ENCODE assay signal across 8 cellular contexts in the genomic region with DNA sequence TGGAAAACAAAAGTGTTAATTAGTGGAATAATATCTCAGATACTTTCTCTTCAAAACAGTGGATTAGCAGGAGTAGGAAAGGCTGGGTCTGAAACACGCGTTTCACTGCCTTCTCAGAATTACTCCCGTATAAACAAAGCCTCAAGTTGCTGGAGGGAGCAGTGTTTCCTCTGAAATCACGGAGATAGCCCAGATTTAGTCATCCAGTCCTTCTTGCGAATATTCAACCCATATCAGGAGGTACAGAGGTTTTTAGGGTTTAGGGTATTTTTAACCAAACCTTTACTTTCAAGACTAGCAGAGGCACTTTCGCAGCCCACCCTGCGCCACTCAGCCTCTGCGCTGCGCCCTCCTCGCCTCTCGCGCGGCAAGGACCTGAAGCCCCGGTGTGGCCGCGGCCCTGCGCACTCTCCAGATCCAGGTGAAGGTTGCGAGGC. TPM values are rescaled to one million over a fixed set of nuclear protein-coding genes. Genes with fewer than 3 reads are reported as not detected.
A peak's percentile ranks its signal among the peaks of the same experiment; 100 is the strongest.
DNase-seq lines count a peak whose midpoint lies in the region; TF ChIP-seq lines count a peak whose summit lies in the region.

No MANE protein-coding gene starts in this region.

- H3K4me1 ChIP-seq in GM23248 (ENCODE audit: insufficient read depth) (peaks cover 42% of the 10 kb centered on the region), PC-9 (replicated peaks; ENCODE audit: insufficient read depth) (peaks cover 21% of the 10 kb centered on the region), duodenal mucosa (ENCODE audit: control insufficient read depth in 1 of 2, insufficient read depth in 2 of 2, low read length in 2 of 2) (peaks cover 0 to 18% of the 10 kb centered on the region in 2 donors), mesenchymal stem cell (ENCODE audit: control insufficient read depth, insufficient read depth, low read depth, low read length) (peaks cover 12% of the 10 kb centered on the region), tibial artery (peaks cover 0 to 20% (median under 1%) of the 10 kb centered on the region in 4 donors)

- DNase-seq in BJ (ENCODE audit: low read depth) = no peak
- peak; percentile 86 for DNase-seq in GM23248
- DNase-seq in PC-9 = no peak
- peak; percentile 88 for DNase-seq in mesenchymal stem cell
- DNase-seq in tibial artery = peak in 1 of 2 donors; percentile 40
- no peak for DNase-seq in GM19240 (ENCODE audit: insufficient read length, low spot score)
- no peak for DNase-seq in GOT3 (lab: John Stamatoyannopoulos, UW)

- H2AK5ac ChIP-seq in mesenchymal stem cell (ENCODE audit: low read length, severe bottlenecking) = no peak overlapping the region

- peak overlapping the region; percentile 83 for H2BK5ac ChIP-seq in mesenchymal stem cell (ENCODE audit: low read depth, low read length, poor library complexity, severe bottlenecking)

- CTCF ChIA-PET in BJ (lab: Yijun Ruan, JAX) = interaction anchor here (0.8 to 6.5 kb wide), 25 partner anchors 9 to 248 kb away, joined by 3 to 111 read pairs (median 6); no protein-coding TSS in a partner anchor
- CTCF ChIA-PET in PC-9 (lab: Charles Lee) = interaction anchor here (0.8 to 1.8 kb wide), 6 partner anchors 62 to 329 kb away, joined by 3 to 13 read pairs (median 6); no protein-coding TSS in a partner anchor

- H4K8ac ChIP-seq in mesenchymal stem cell (ENCODE audit: low read length) = peak overlapping the region; percentile 10

- H3K27ac ChIP-seq in GM23248 (peak overlapping the region; percentile 80), PC-9 (peak overlapping the region; percentile 71), duodenal mucosa (ENCODE audit: low read depth, low read length) (peak overlapping the region; percentile 98), mesenchymal stem cell (ENCODE audit: low read length, poor library complexity, severe bottlenecking) (peak overlapping the region; percentile 72), tibial artery (peak overlapping the region; percentile 94 to 99)

- H3F3A ChIP-seq in GM23248 (ENCODE audit: insufficient read depth) (peaks cover 41% of the 10 kb centered on the region), PC-9 (ENCODE audit: insufficient read depth, low read depth) (peaks cover 23% of the 10 kb centered on the region)

- no peaks in the 10 kb centered on the region for H4K20me1 ChIP-seq in GM23248 (ENCODE audit: insufficient read depth)
- H4K20me1 ChIP-seq in PC-9 (ENCODE audit: insufficient read depth) = no peaks in the 10 kb centered on the region; the same call in 1 of the 2 replicates

- peak overlapping the region; percentile 87 for H3K9ac ChIP-seq in GM23248
- H3K9ac ChIP-seq in duodenal mucosa (ENCODE audit: low read depth in 1 of 2, low read length in 2 of 2) = peak overlapping the region; percentile 91 to 96
- H3K9ac ChIP-seq in mesenchymal stem cell (ENCODE audit: low read length) = peak overlapping the region; percentile 96

- H3K18ac ChIP-seq in mesenchymal stem cell (ENCODE audit: low read depth in 1 of 2, low read length in 2 of 2) = peak overlapping the region; percentile 85 to 86

- H3K36me3 ChIP-seq in BJ (ENCODE audit: control insufficient read depth, insufficient read depth, low read length) (0 out of 2 replicates have a peak, but pooled peaks cover 1% of the 10 kb centered on the region), GM23248 (ENCODE audit: low read depth) (no peaks in the 10 kb centered on the region), PC-9 (ENCODE audit: low read depth) (no peaks in the 10 kb centered on the region), duodenal mucosa (ENCODE audit: control insufficient read depth in 1 of 2, insufficient read depth in 2 of 2, low read length in 2 of 2) (no peaks in the 10 kb centered on the region), mesenchymal stem cell (ENCODE audit: control insufficient read depth in 1 of 2, insufficient read depth in 2 of 2, low read depth in 1 of 2, low read length in 2 of 2) (peaks cover 0 to 3% of the 10 kb centered on the region in 2 experiments), tibial artery (no peaks in the 10 kb centered on the region)

- peak overlapping the region; percentile 6 for H4K91ac ChIP-seq in mesenchymal stem cell (ENCODE audit: low read length)

- H3K79me2 ChIP-seq in GM23248 (ENCODE audit: insufficient read depth) (peaks cover 30% of the 10 kb centered on the region), PC-9 (ENCODE audit: low read depth) (peaks cover 16% of the 10 kb centered on the region)

- no peak for TF ChIP-seq CTCF in BJ (IDR thresholded peaks at IDR 0.05; ENCODE audit: insufficient read depth, low read depth, low read length)
- TF ChIP-seq CTCF in PC-9 (conservative IDR thresholded peaks at IDR 0.05) = no peak
- TF ChIP-seq CTCF in tibial artery (IDR thresholded peaks at IDR 0.05) = no peak

- H3K9me2 ChIP-seq in GM23248 (ENCODE audit: insufficient read depth) = no peaks in the 10 kb centered on the region
- no peaks in the 10 kb centered on the region; the same call in 1 of the 2 replicates for H3K9me2 ChIP-seq in PC-9 (ENCODE audit: insufficient read depth)

- H3K23ac ChIP-seq in mesenchymal stem cell (ENCODE audit: low read length in 2 of 2) = no peak overlapping the region

- WGBS in GM23248 (ENCODE audit: low coverage in 1 of 2, low lambda C conversion rate in 2 of 2, missing lambda C conversion rate in 2 of 2), 2 experiments = 0% methylated on average over 14 to 18 of the region's 18 CpGs
- WGBS in mesenchymal stem cell = 0% methylated on average over 16 of the region's 18 CpGs

- BruUV-seq in PC-9 (replicated peaks; lab: Mats Ljungman, UMichigan) = no TSS peak

- no peaks in the 10 kb centered on the region for H3K79me1 ChIP-seq in mesenchymal stem cell (replicated peaks; ENCODE audit: low read length, poor library complexity, severe bottlenecking)

- intact Hi-C loops in PC-9 (cut with micrococcal nuclease; ENCODE audit: unreplicated experiment) (loop anchor here (1.0 to 5.0 kb wide), 9 partner anchors 87 to 862 kb away; partner anchors contain the start of gene CNIH1), tibial artery (cut with DNase I; ENCODE audit: low total_unique reads) (loop anchor here (1.0 to 5.0 kb wide), 2 partner anchors 127 to 208 kb away; no protein-coding TSS in a partner anchor)

- no peak overlapping the region for H2BK120ac ChIP-seq in mesenchymal stem cell (ENCODE audit: low read depth, low read length)

- no peaks in the 10 kb centered on the region for H3K9me3 ChIP-seq in GM23248 (ENCODE audit: low read depth)
- no peaks in the 10 kb centered on the region for H3K9me3 ChIP-seq in PC-9 (ENCODE audit: insufficient read depth, low read depth)
- H3K9me3 ChIP-seq in duodenal mucosa (ENCODE audit: control insufficient read depth in 1 of 2, low read length in 2 of 2) = no peaks in the 10 kb centered on the region
- no peaks in the 10 kb centered on the region for H3K9me3 ChIP-seq in mesenchymal stem cell (ENCODE audit: control insufficient read depth, low read length)
- no peaks in the 10 kb centered on the region for H3K9me3 ChIP-seq in tibial artery

- H2BK15ac ChIP-seq in mesenchymal stem cell (ENCODE audit: low read depth, poor library complexity, severe bottlenecking) = peak overlapping the region; percentile 73

- H3K27me3 ChIP-seq in BJ (ENCODE audit: control insufficient read depth, insufficient read depth, low read length) (no peaks in the 10 kb centered on the region), GM23248 (replicated peaks; ENCODE audit: insufficient read depth) (no peaks in the 10 kb centered on the region), PC-9 (ENCODE audit: insufficient read depth, low read depth) (no peaks in the 10 kb centered on the region), duodenal mucosa (ENCODE audit: control insufficient read depth in 1 of 2, insufficient read depth in 2 of 2, low read length in 2 of 2) (peaks cover 0 to 8% of the 10 kb centered on the region in 2 donors), mesenchymal stem cell (ENCODE audit: control insufficient read depth in 1 of 2, insufficient read depth in 1 of 2, low read length in 2 of 2) (no peaks in the 10 kb centered on the region), tibial artery (no peaks in the 10 kb centered on the region)

- H3K4me3 ChIP-seq in BJ (ENCODE audit: low read depth, low read length) (peak overlapping the region; percentile 86), GM23248 (peak overlapping the region; percentile 92), PC-9 (peak overlapping the region; percentile 78), duodenal mucosa (ENCODE audit: low read depth in 1 of 2, low read length in 2 of 2) (peak overlapping the region; percentile 73), mesenchymal stem cell (ENCODE audit: insufficient read depth in 1 of 2, low read depth in 1 of 2, low read length in 2 of 2) (peak overlapping the region; percentile 89 to 92), tibial artery (peak overlapping the region; percentile 86 to 91)

- H3K14ac ChIP-seq in mesenchymal stem cell (ENCODE audit: low read length in 2 of 2) = peak overlapping the region in 1 of 2 experiments; percentile 3

- H3K4me2 ChIP-seq in GM23248 (ENCODE audit: unreplicated experiment) (peak overlapping the region; percentile 91), PC-9 (peak overlapping the region; percentile 84), mesenchymal stem cell (ENCODE audit: low read length, poor library complexity, severe bottlenecking) (peak overlapping the region; percentile 99)

- in situ Hi-C loops in GM23248 (cut with MboI) = loop anchor here (10.0 to 25.0 kb wide), 2 partner anchors 210 to 422 kb away; no protein-coding TSS in a partner anchor

- peak overlapping the region in 1 of 2 experiments; percentile 98 for H2BK12ac ChIP-seq in mesenchymal stem cell (ENCODE audit: low read length in 2 of 2)

- POLR2A ChIA-PET in BJ (lab: Charles Lee) (interaction anchor here (1.1 kb wide), 1 partner anchor 87 kb away, joined by 3 read pairs; no protein-coding TSS in a partner anchor), PC-9 (lab: Charles Lee; ENCODE audit: unreplicated experiment) (interaction anchor here (0.6 kb wide), 3 partner anchors 168 to 316 kb away, joined by 3 to 7 read pairs (median 4); partner anchors contain the start of gene CDKN3)

- peak overlapping the region in 1 of 2 experiments; percentile 67 for H3K4ac ChIP-seq in mesenchymal stem cell (ENCODE audit: low read depth in 1 of 2, low read length in 2 of 2)

- peak overlapping the region; percentile 75 for H2AFZ ChIP-seq in GM23248
- peak overlapping the region; percentile 86 for H2AFZ ChIP-seq in PC-9
- peak overlapping the region; percentile 39 for H2AFZ ChIP-seq in mesenchymal stem cell (ENCODE audit: low read depth, low read length)

RNA-seq across cellular contexts. Expression of gene SAMD4A, which starts 2.1 kb away (rescaled TPM):
- 13.4 and 16.9 TPM in 2 replicates for polyA plus RNA-seq in BJ (2011; rRNA removed)
- polyA minus RNA-seq in BJ (2011; rRNA and poly(A)+ RNA removed) = 72.0 and 72.7 TPM in 2 replicates
- 33.0 and 34.4 TPM in 2 replicates for total RNA-seq in GM23248 (2014; rRNA removed; shearing (Covaris generic))
- 6.5 and 7.2 TPM in 2 replicates for polyA plus RNA-seq in GM23248 (2016; fragmentation: Nextera tagmentation; extraction: Ambion mirVana)
- 18.3 and 20.7 TPM in 2 replicates for total RNA-seq in PC-9 (2021)
- 21.1 TPM for polyA plus RNA-seq in mesenchymal stem cell (2013, experiment 1 of 2)
- 21.2 TPM for polyA plus RNA-seq in mesenchymal stem cell (2013, experiment 2 of 2)

RNA-seq across cellular contexts. Expression of gene CGRRF1, which starts 55.1 kb away (rescaled TPM):
- polyA plus RNA-seq in BJ (2011; rRNA removed) (7.5 and 11.4 TPM in 2 replicates), GM23248 (2016; fragmentation: Nextera tagmentation; extraction: Ambion mirVana) (26.6 and 27.1 TPM in 2 replicates)
- polyA minus RNA-seq in BJ (2011; rRNA and poly(A)+ RNA removed) = 2.7 and 3.1 TPM in 2 replicates
- total RNA-seq in GM23248 (2014; rRNA removed; shearing (Covaris generic)) = 15.0 and 15.4 TPM in 2 replicates
- 10.3 and 11.3 TPM in 2 replicates for total RNA-seq in PC-9 (2021)
- polyA plus RNA-seq in mesenchymal stem cell (2013, experiment 1 of 2) = 13.6 TPM
- polyA plus RNA-seq in mesenchymal stem cell (2013, experiment 2 of 2) = 14.4 TPM

Comparison
In these comparisons a context has a peak if more than half of its experiments do, and no peak if none do; other contexts are left out.
1. DNase-seq: peak in GM23248 (single experiment) and mesenchymal stem cell (single experiment); none in BJ (single experiment), PC-9 (0 of 2), GM19240 (single experiment) and GOT3 (single experiment).
2. Peak in every context shown above with its lines, with median percentiles within 50 percentile points of each other: H3K4me3 ChIP-seq, H2AFZ ChIP-seq, H3K27ac ChIP-seq, H3K4me2 ChIP-seq and H3K9ac ChIP-seq.